11 cellular contexts compared by ENCODE assay signal in genomic region chr13:51148223-51148951, GRCh38. TPM values are rescaled to one million over a fixed set of nuclear protein-coding genes. Genes with fewer than 3 reads are reported as not detected.
DNase-seq lines count a peak whose midpoint lies in the region; ATAC-seq and TF ChIP-seq lines count a peak whose summit lies in the region.
"Had no signal": no experiment of that assay in that cellular context is flagged by ENCODE, and none has a peak within 500 bp of the region (broad histone marks: within the 10 kb centered on the region; RNA-seq: fewer than 3 reads in every experiment).

No MANE protein-coding gene starts in this region.

- no peak overlapping the region for H3K4me3 ChIP-seq in heart right ventricle
- H3K4me3 ChIP-seq: smooth muscle cell had no signal

- peaks cover 0 to 9% (median 0%) of the 10 kb centered on the region in 9 donors for H3K4me1 ChIP-seq in heart right ventricle

- no peak overlapping the region for H3K4me3 Mint-ChIP-seq in activated T-helper 2 cell treated with anti-CD3 and anti-CD28 coated beads, Interferon-gamma antibody, Interleukin-2, Interleukin-4, amounts not matched to agents 10 μg/mL and 5 μg/mL and 100 μg/mL, durations not matched to agents 14 hours and 24 hours and 36 hours (ENCODE audit: low read depth)

- peak overlapping the region; percentile 35 for H3K27ac Mint-ChIP-seq in activated T-helper 2 cell treated with anti-CD3 and anti-CD28 coated beads, Interferon-gamma antibody, Interleukin-2, Interleukin-4, amounts not matched to agents 10 μg/mL and 5 μg/mL and 100 μg/mL, durations not matched to agents 14 hours and 24 hours and 36 hours

- WGBS in heart right ventricle, 2 donors, result 59 to 61% methylated on average over 18 of the region's 18 CpGs

- intact Hi-C loops in heart right ventricle (cut with DNase I) (loop anchor here in 5 of 10 donors (2.0 to 5.0 kb wide), 2 partner anchors 138 to 139 kb away; no protein-coding TSS in a partner anchor), cardiac septum (cut with DNase I) (loop anchor here (2.0 kb wide), 1 partner anchor 136 kb away; no protein-coding TSS in a partner anchor)
- intact Hi-C loops in activated T-helper 2 cell treated with anti-CD3 and anti-CD28 coated beads, Interferon-gamma antibody, Interleukin-2, Interleukin-4, amounts not matched to agents 10 μg/mL and 5 μg/mL and 100 μg/mL, durations not matched to agents 14 hours and 24 hours and 36 hours (cut with micrococcal nuclease), result no loop called here

- H3K36me3 Mint-ChIP-seq in activated T-helper 2 cell treated with anti-CD3 and anti-CD28 coated beads, Interferon-gamma antibody, Interleukin-2, Interleukin-4, amounts not matched to agents 10 μg/mL and 5 μg/mL and 100 μg/mL, durations not matched to agents 14 hours and 24 hours and 36 hours (ENCODE audit: low read depth), result no peaks in the 10 kb centered on the region

- peak overlapping the region in 2 of 10 donors; percentile 6 to 62 for H3K27ac ChIP-seq in heart right ventricle

- H3K36me3 ChIP-seq in heart right ventricle, result no peaks in the 10 kb centered on the region

- peaks cover 11% of the 10 kb centered on the region for H3K27me3 Mint-ChIP-seq in activated T-helper 2 cell treated with anti-CD3 and anti-CD28 coated beads, Interferon-gamma antibody, Interleukin-2, Interleukin-4, amounts not matched to agents 10 μg/mL and 5 μg/mL and 100 μg/mL, durations not matched to agents 14 hours and 24 hours and 36 hours (ENCODE audit: low read depth)

- peaks cover 5% of the 10 kb centered on the region for H3K9me3 Mint-ChIP-seq in activated T-helper 2 cell treated with anti-CD3 and anti-CD28 coated beads, Interferon-gamma antibody, Interleukin-2, Interleukin-4, amounts not matched to agents 10 μg/mL and 5 μg/mL and 100 μg/mL, durations not matched to agents 14 hours and 24 hours and 36 hours

- peaks cover 5% of the 10 kb centered on the region for H3K4me1 Mint-ChIP-seq in activated T-helper 2 cell treated with anti-CD3 and anti-CD28 coated beads, Interferon-gamma antibody, Interleukin-2, Interleukin-4, amounts not matched to agents 10 μg/mL and 5 μg/mL and 100 μg/mL, durations not matched to agents 14 hours and 24 hours and 36 hours (ENCODE audit: low read depth)

- peaks cover 0 to 6% (median 0%) of the 10 kb centered on the region in 7 donors for H3K27me3 ChIP-seq in heart right ventricle

- peak in 7 of 8 donors; percentile 7 to 76 (median 48) for ATAC-seq in heart right ventricle
- no peak for ATAC-seq in HG03108 (IDR thresholded peaks at IDR 0.05; ENCODE audit: unreplicated experiment)
- no peak for ATAC-seq in GM18873 (IDR thresholded peaks at IDR 0.05; ENCODE audit: low FRiP score, unreplicated experiment)
- no peak for ATAC-seq in GM19023 (IDR thresholded peaks at IDR 0.05; ENCODE audit: unreplicated experiment)

- peaks cover 0 to 12% (median 0%) of the 10 kb centered on the region in 11 donors for H3K9me3 ChIP-seq in heart right ventricle

- no peak for DNase-seq in heart right ventricle
- DNase-seq in cardiac septum (ENCODE audit: low spot score), result no peak
- DNase-seq in activated T-helper 2 cell treated with anti-CD3 and anti-CD28 coated beads, Interferon-gamma antibody, Interleukin-2, Interleukin-4, amounts not matched to agents 10 μg/mL and 5 μg/mL and 100 μg/mL, durations not matched to agents 14 hours and 24 hours and 36 hours (ENCODE audit: low spot score), result no peak
- peak; percentile 9 for DNase-seq in left kidney (ENCODE audit: low read depth, low spot score)
- DNase-seq in NCI-H510A treated with DMSO at 0.1 percent for 48 hours (lab: John Stamatoyannopoulos, UW), result no peak
- DNase-seq: T-helper 9 cell had no signal

- no peak for TF ChIP-seq CTCF in heart right ventricle (IDR thresholded peaks at IDR 0.05)

RNA-seq across cellular contexts. Expression of gene C13orf42, which starts 37.3 kb away (rescaled TPM):
- total RNA-seq in heart right ventricle (not detected), cardiac septum (not detected)
- polyA plus RNA-seq in heart right ventricle, result under 1 TPM in 1 of 2 donors, not detected in 1; 0.01 TPM
- not detected in 2 replicates for total RNA-seq in activated T-helper 2 cell treated with anti-CD3 and anti-CD28 coated beads, Interferon-gamma antibody, Interleukin-2, Interleukin-4, amounts not matched to agents 10 μg/mL and 5 μg/mL and 100 μg/mL, durations not matched to agents 14 hours and 24 hours and 36 hours
- total RNA-seq: bronchial epithelial cell, smooth muscle cell had no signal
- polyA plus RNA-seq: smooth muscle cell had no signal

Comparison
In these comparisons a context has a peak if more than half of its experiments do, and no peak if none do; other contexts are left out.
1. ATAC-seq: peak in heart right ventricle (7 of 8); none in HG03108 (single experiment), GM18873 (single experiment) and GM19023 (single experiment).